8 cellular contexts compared by ENCODE assay signal in genomic region chr1:109942434-109942833, GRCh38.
"Had no signal": no experiment of that assay in that cellular context is flagged by ENCODE, and none has a peak within 500 bp of the region (broad histone marks: within the 10 kb centered on the region; RNA-seq: fewer than 3 reads in every experiment).

No MANE protein-coding gene starts in this region.

- DNase-seq: H9, HCEC 1CT, IMR-90, KBM-7 had no signal

- H3K4me3 ChIP-seq: GM23338 had no signal

- ATAC-seq: GM23338 had no signal

- H2AFZ ChIP-seq: GM23338 had no signal

- H3K4me2 ChIP-seq: GM23338 had no signal

- FAIRE-seq: H1, H54, HTR-8/SVneo had no signal
